In genomic region chr11:130146797-130147196, GRCh38 we compare ENCODE assay signal across 8 cellular contexts. TPM values are rescaled to one million over a fixed set of nuclear protein-coding genes. Genes with fewer than 3 reads are reported as not detected.
DNase-seq lines count a peak whose midpoint lies in the region; ATAC-seq and TF ChIP-seq lines count a peak whose summit lies in the region.

No MANE protein-coding gene starts in this region.

- in situ Hi-C loops in HAP-1 (cut with MboI; ENCODE audit: low sequenced_read_pairs): no loop called here

- H3K27me3 Mint-ChIP-seq in Caco-2 (ENCODE audit: insufficient read depth, unreplicated experiment) (no peaks in the 10 kb centered on the region), neural crest cell (ENCODE audit: low read depth) (no peaks in the 10 kb centered on the region)
- H3K27me3 Mint-ChIP-seq in effector memory CD8-positive, alpha-beta T cell: peaks cover 0 to 10% of the 10 kb centered on the region in 2 donors

- H3K4me1 Mint-ChIP-seq in Caco-2 (ENCODE audit: low read depth, unreplicated experiment): peaks cover 72% of the 10 kb centered on the region
- peaks cover 6 to 12% of the 10 kb centered on the region in 2 donors for H3K4me1 Mint-ChIP-seq in effector memory CD8-positive, alpha-beta T cell (ENCODE audit: low read depth in 2 of 2)
- peaks cover 29% of the 10 kb centered on the region for H3K4me1 Mint-ChIP-seq in neural crest cell

- CTCF ChIA-PET in Caco-2 (lab: Charles Lee): interaction anchor here (0.6 to 2.1 kb wide), 41 partner anchors 9 to 1240 kb away, joined by 3 to 71 read pairs (median 5); partner anchors contain the start of genes APLP2, PRDM10, SNX19 and ST14

- peak; percentile 86 for ATAC-seq in effector memory CD8-positive, alpha-beta T cell (replicated peaks)

- DNase-seq in Caco-2 (peak in 1 of 2 experiments; percentile 38), NOMO-1 treated with dmso at 0.1 percent for 144 hours (lab: John Stamatoyannopoulos, UW; ENCODE audit: unreplicated experiment) (peak; percentile 91), neural crest cell (ENCODE audit: low read depth, low spot score) (no peak), HAP-1 (ENCODE audit: low spot score in 2 of 2) (no peak), NCI-H226 (no peak), NCI-H524 treated with DMSO at 0.1 percent for 48 hours (lab: John Stamatoyannopoulos, UW) (no peak)
- DNase-seq in effector memory CD8-positive, alpha-beta T cell: peak in 1 of 3 experiments; percentile 10
- DNase-seq in stimulated activated CD4-positive, alpha-beta T cell treated with anti-CD3 and anti-CD28 coated beads, Interleukin-1b, Interleukin-23, amount 100 ng/mL, for 48 hours: no peak

- H3K36me3 Mint-ChIP-seq in Caco-2 (ENCODE audit: insufficient read depth, unreplicated experiment) (peaks cover 100% of the 10 kb centered on the region), neural crest cell (ENCODE audit: low read depth) (peaks cover 15% of the 10 kb centered on the region)
- peaks cover 10% of the 10 kb centered on the region for H3K36me3 Mint-ChIP-seq in effector memory CD8-positive, alpha-beta T cell (ENCODE audit: insufficient read depth)

- H3K27ac Mint-ChIP-seq in Caco-2 (ENCODE audit: unreplicated experiment) (peak overlapping the region; percentile 87), neural crest cell (ENCODE audit: unreplicated experiment) (peak overlapping the region; percentile 28)
- peak overlapping the region; percentile 67 to 91 for H3K27ac Mint-ChIP-seq in effector memory CD8-positive, alpha-beta T cell

- no TSS peak for BruUV-seq in Caco-2 (replicated peaks; lab: Mats Ljungman, UMichigan)

- H3K27me3 ChIP-seq in Caco-2 (replicated peaks; ENCODE audit: control insufficient read depth, insufficient read depth, low read length) (no peaks in the 10 kb centered on the region), HAP-1 (ENCODE audit: low read depth) (no peaks in the 10 kb centered on the region)

- POLR2A ChIA-PET in Caco-2 (lab: Charles Lee): interaction anchor here (0.6 to 1.6 kb wide), 10 partner anchors 9 to 251 kb away, joined by 3 to 22 read pairs (median 4); partner anchors contain the start of genes APLP2, NFRKB, PRDM10 and ST14

- peaks cover 12% of the 10 kb centered on the region for H3K36me3 ChIP-seq in Caco-2 (ENCODE audit: control insufficient read depth, insufficient read depth, low read length)
- H3K36me3 ChIP-seq in HAP-1 (replicated peaks): peaks cover 31% of the 10 kb centered on the region

- H3K4me3 Mint-ChIP-seq in Caco-2 (ENCODE audit: unreplicated experiment) (peak overlapping the region; percentile 30), neural crest cell (no peak overlapping the region)
- H3K4me3 Mint-ChIP-seq in effector memory CD8-positive, alpha-beta T cell: peak overlapping the region in 1 of 2 donors; percentile 55

- intact Hi-C loops in Caco-2 (cut with micrococcal nuclease; ENCODE audit: unreplicated experiment): loop anchor here (1.0 kb wide), 6 partner anchors 13 to 251 kb away; partner anchors contain the start of genes NFRKB, PRDM10 and ST14

- TF ChIP-seq CTCF in Caco-2 (IDR thresholded peaks at IDR 0.05; ENCODE audit: insufficient read depth in 1 of 2, low read depth in 1 of 2, low read length in 1 of 2, severe bottlenecking in 1 of 2, unreplicated experiment in 1 of 2) (no peak), neural crest cell (conservative IDR thresholded peaks at IDR 0.05) (no peak)

- H3K4me3 ChIP-seq in Caco-2 (ENCODE audit: low read depth, low read length) (no peak overlapping the region), HAP-1 (no peak overlapping the region)

- no peaks in the 10 kb centered on the region for H3K9me3 Mint-ChIP-seq in Caco-2 (ENCODE audit: unreplicated experiment)
- H3K9me3 Mint-ChIP-seq in effector memory CD8-positive, alpha-beta T cell: no peaks in the 10 kb centered on the region
- H3K9me3 Mint-ChIP-seq in neural crest cell: no peaks in the 10 kb centered on the region

- H3K4me1 ChIP-seq in Caco-2 (peaks cover 58% of the 10 kb centered on the region), HAP-1 (no peaks in the 10 kb centered on the region)

- no peaks in the 10 kb centered on the region for H3K9me3 ChIP-seq in Caco-2
- no peaks in the 10 kb centered on the region for H3K9me3 ChIP-seq in HAP-1

RNA-seq across cellular contexts. Expression of gene ST14, which starts 12.8 kb away (rescaled TPM):
- total RNA-seq in Caco-2 (2022) (298 and 304 TPM in 2 replicates), neural crest cell (0.12 and 0.30 TPM in 2 replicates)

Comparison
In these comparisons a context has a peak if more than half of its experiments do, and no peak if none do; other contexts are left out.
1. H3K27ac Mint-ChIP-seq: peak in every context shown above with its lines; median percentile 87 in Caco-2; 79 in effector memory CD8-positive, alpha-beta T cell; 28 in neural crest cell.
2. RNA of gene ST14, which starts 12.8 kb away (total RNA-seq): 298 to 304 TPM in Caco-2; 0.12 to 0.30 TPM in neural crest cell; every median in the first group is over 100 times any median in the second.